Comparison of ENCODE assay signal across 9 cellular contexts in the genomic region with DNA sequence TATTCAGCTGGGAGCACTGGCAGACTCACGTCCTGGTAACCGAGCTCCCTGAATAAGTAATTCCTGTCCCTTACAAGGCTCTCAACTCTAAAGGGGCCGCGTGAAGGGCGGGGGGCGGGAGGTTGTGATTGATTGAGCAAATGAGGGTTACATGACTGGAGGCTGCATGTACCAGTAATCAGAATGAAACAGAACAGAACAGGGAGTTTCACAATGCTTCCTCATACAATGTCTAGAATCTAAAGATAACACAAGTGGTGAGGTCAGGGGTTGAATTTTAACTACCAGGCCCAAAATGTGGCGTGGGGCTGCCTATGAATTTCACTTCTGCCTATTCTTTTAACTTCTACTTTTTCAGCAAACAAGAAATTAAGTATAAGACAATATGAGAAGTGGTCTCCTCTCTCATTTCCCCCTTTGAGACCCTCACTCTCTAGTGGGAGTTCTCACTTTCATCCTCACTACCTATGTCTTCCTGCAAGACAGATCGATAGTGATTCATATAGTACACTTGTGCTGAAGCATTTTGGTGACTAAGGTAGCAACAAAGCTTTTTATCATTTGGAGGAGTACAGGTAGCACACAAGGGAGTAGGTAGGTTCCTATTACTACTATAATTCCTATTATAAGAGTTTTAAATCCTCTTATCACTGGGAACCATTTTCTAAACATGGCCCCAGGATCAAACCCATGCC.
DNase-seq lines count a peak whose midpoint lies in the region; ATAC-seq and TF ChIP-seq lines count a peak whose summit lies in the region.
"Had no signal": no experiment of that assay in that cellular context is flagged by ENCODE, and none has a peak within 500 bp of the region (broad histone marks: within the 10 kb centered on the region; RNA-seq: fewer than 3 reads in every experiment).

No MANE protein-coding gene starts in this region.

- H3K9me3 ChIP-seq in stomach: peaks cover 5 to 13% (median 9%) of the 10 kb centered on the region in 4 donors
- H3K9me3 ChIP-seq in esophagus muscularis mucosa: peaks cover 0 to 21% (median 3%) of the 10 kb centered on the region in 4 donors

- WGBS in stomach, 5 donors: 61 to 77% (median 64%) methylated on average over 8 of the region's 8 CpGs
- 71% methylated on average over 8 of the region's 8 CpGs for WGBS in esophagus muscularis mucosa

- H3K27me3 ChIP-seq in stomach (no peaks in the 10 kb centered on the region), esophagus muscularis mucosa (no peaks in the 10 kb centered on the region)

- H3K4me3 ChIP-seq in NB4 (ENCODE audit: low read depth, low read length): no peak overlapping the region
- no peak overlapping the region for H3K4me3 ChIP-seq in stomach
- no peak overlapping the region for H3K4me3 ChIP-seq in esophagus muscularis mucosa
- H3K4me3 ChIP-seq: heart right ventricle had no signal

- TF ChIP-seq EP300 in stomach (IDR thresholded peaks at IDR 0.05) (no peak), esophagus muscularis mucosa (IDR thresholded peaks at IDR 0.05) (no peak)

- no peaks in the 10 kb centered on the region for H3K4me1 ChIP-seq in stomach
- no peaks in the 10 kb centered on the region for H3K4me1 ChIP-seq in esophagus muscularis mucosa

- no peak for TF ChIP-seq POLR2A in NB4 (IDR thresholded peaks at IDR 0.05; ENCODE audit: extremely low read depth, insufficient read length)
- no peak for TF ChIP-seq POLR2A in stomach (IDR thresholded peaks at IDR 0.05)
- no peak for TF ChIP-seq POLR2A in esophagus muscularis mucosa (IDR thresholded peaks at IDR 0.05; ENCODE audit: low read depth)

- ATAC-seq in GM19372 (IDR thresholded peaks at IDR 0.05; ENCODE audit: low read depth, unreplicated experiment) (peak; percentile 78), HG02870 (IDR thresholded peaks at IDR 0.05; ENCODE audit: unreplicated experiment) (peak; percentile 83)

- no peaks in the 10 kb centered on the region for H3K36me3 ChIP-seq in stomach
- no peaks in the 10 kb centered on the region for H3K36me3 ChIP-seq in esophagus muscularis mucosa
- H3K36me3 ChIP-seq: heart right ventricle had no signal

- peak; percentile 68 for DNase-seq in NB4 (ENCODE audit: low read depth)
- DNase-seq in stomach: no peak
- no peak for DNase-seq in esophagus muscularis mucosa (ENCODE audit: extremely low spot score)
- no peak for DNase-seq in A172 (ENCODE audit: low spot score)
- no peak for DNase-seq in NCI-H226
- DNase-seq: heart right ventricle, NCI-H2029 treated with DMSO at 0.1 percent for 48 hours had no signal

- no peak for TF ChIP-seq CTCF in NB4 (IDR thresholded peaks at IDR 0.05; ENCODE audit: low read depth, low read length)
- TF ChIP-seq CTCF in stomach (IDR thresholded peaks at IDR 0.05): no peak
- no peak for TF ChIP-seq CTCF in esophagus muscularis mucosa (IDR thresholded peaks at IDR 0.05)

- H3K27ac ChIP-seq in stomach: peak overlapping the region in 3 of 5 donors; percentile 16 to 61 (median 44)
- H3K27ac ChIP-seq in esophagus muscularis mucosa (replicated peaks in 1 of 4): no peak overlapping the region

- intact Hi-C loops in stomach (cut with DNase I; ENCODE audit: low total_unique reads): no loop called here
- intact Hi-C loops in esophagus muscularis mucosa (cut with DNase I): no loop called here

Comparison
In these comparisons a context has a peak if more than half of its experiments do, and no peak if none do; other contexts are left out.
1. H3K27ac ChIP-seq: peak in stomach (3 of 5); none in esophagus muscularis mucosa (0 of 4).